In genomic region chr22:39220450-39220849, GRCh38 we compare ENCODE assay signal across 20 cellular contexts.
"Had no signal": no experiment of that assay in that cellular context is flagged by ENCODE, and none has a peak within 500 bp of the region (broad histone marks: within the 10 kb centered on the region; RNA-seq: fewer than 3 reads in every experiment).

No MANE protein-coding gene starts in this region.

- H3K27me3 Mint-ChIP-seq: activated naive CD4-positive, alpha-beta T cell treated with anti-CD3 and anti-CD28 coated beads, Interleukin-2, amount 50 U/mL, for 24 hours had no signal

- H3K27me3 ChIP-seq: ascending aorta, breast epithelium, hepatocyte, right atrium auricular region had no signal

- H3K4me2 ChIP-seq: hepatocyte had no signal

- H3K4me3 Mint-ChIP-seq: activated CD4-positive, alpha-beta T cell treated with anti-CD3 and anti-CD28 coated beads, Interleukin-2, amount 10 ng/mL, durations not matched to agents 7 days and 5 days; activated CD8-positive, alpha-beta T cell treated with anti-CD3 and anti-CD28 coated beads, Interleukin-2, amount 10 ng/mL, durations not matched to agents 7 days and 5 days; activated naive CD4-positive, alpha-beta T cell treated with anti-CD3 and anti-CD28 coated beads, Interleukin-2, amount 50 U/mL, for 24 hours; activated T-cell treated with anti-CD3 and anti-CD28 coated beads, Interleukin-2, amount 50 U/mL, for 24 hours; nephron progenitor cell; stimulated activated naive CD8-positive, alpha-beta T cell treated with anti-CD3 and anti-CD28 coated beads, Interleukin-15, Interleukin-2, amounts not matched to agents 100 ng/mL and 50 ng/mL, for 24 hours had no signal

- H3K4me1 ChIP-seq: ascending aorta, breast epithelium, prostate gland, transverse colon had no signal

- H3K27ac ChIP-seq: ascending aorta, breast epithelium, prostate gland, transverse colon had no signal

- H3K9me3 ChIP-seq: ascending aorta, breast epithelium, prostate gland, right atrium auricular region, transverse colon had no signal

- H2AFZ ChIP-seq: hepatocyte had no signal

- H3K27ac Mint-ChIP-seq: activated CD4-positive, alpha-beta T cell treated with anti-CD3 and anti-CD28 coated beads, Interleukin-2, amount 10 ng/mL, durations not matched to agents 7 days and 5 days; activated CD8-positive, alpha-beta T cell treated with anti-CD3 and anti-CD28 coated beads, Interleukin-2, amount 10 ng/mL, durations not matched to agents 7 days and 5 days; activated naive CD4-positive, alpha-beta T cell treated with anti-CD3 and anti-CD28 coated beads, Interleukin-2, amount 50 U/mL, for 24 hours; activated T-cell treated with anti-CD3 and anti-CD28 coated beads, Interleukin-2, amount 50 U/mL, for 24 hours; activated T-helper 2 cell treated with anti-CD3 and anti-CD28 coated beads, Interferon-gamma antibody, Interleukin-2, Interleukin-4, amounts not matched to agents 10 μg/mL and 5 μg/mL and 100 μg/mL, durations not matched to agents 14 hours and 24 hours and 36 hours had no signal

- DNase-seq: activated CD4-positive, alpha-beta T cell treated with anti-CD3 and anti-CD28 coated beads, Interleukin-2, amount 10 ng/mL, durations not matched to agents 7 days and 5 days; activated CD4-positive, CD25-positive, alpha-beta regulatory T cell; activated CD8-positive, alpha-beta T cell treated with anti-CD3 and anti-CD28 coated beads, Interleukin-2, amount 10 ng/mL, durations not matched to agents 7 days and 5 days; cortex of kidney; midbrain; nephron progenitor cell; stimulated activated CD4-positive, alpha-beta T cell treated with anti-CD3 and anti-CD28 coated beads, Interleukin-15, amount 100 ng/mL, for 24 hours; stimulated activated CD4-positive, alpha-beta T cell treated with anti-CD3 and anti-CD28 coated beads, Interleukin-2, amount 100 ng/mL, for 48 hours; T1000; transverse colon had no signal

- H3K36me3 ChIP-seq: ascending aorta, breast epithelium, prostate gland, transverse colon had no signal

- H3K9me3 Mint-ChIP-seq: activated CD4-positive, alpha-beta T cell treated with anti-CD3 and anti-CD28 coated beads, Interleukin-2, amount 10 ng/mL, durations not matched to agents 7 days and 5 days; activated naive CD4-positive, alpha-beta T cell treated with anti-CD3 and anti-CD28 coated beads, Interleukin-2, amount 50 U/mL, for 24 hours; activated T-cell treated with anti-CD3 and anti-CD28 coated beads, Interleukin-2, amount 50 U/mL, for 24 hours; activated T-helper 2 cell treated with anti-CD3 and anti-CD28 coated beads, Interferon-gamma antibody, Interleukin-2, Interleukin-4, amounts not matched to agents 10 μg/mL and 5 μg/mL and 100 μg/mL, durations not matched to agents 14 hours and 24 hours and 36 hours; stimulated activated naive CD8-positive, alpha-beta T cell treated with anti-CD3 and anti-CD28 coated beads, Interleukin-15, Interleukin-2, amounts not matched to agents 100 ng/mL and 50 ng/mL, for 24 hours had no signal

- H3K79me2 ChIP-seq: hepatocyte had no signal

- H3K4me3 ChIP-seq: ascending aorta, breast epithelium, hepatocyte, prostate gland, right atrium auricular region, skin epidermis, transverse colon had no signal
